ENCODE assay signal across 22 cellular contexts in genomic region chr6:158848441-158848840, GRCh38. TPM values are rescaled to one million over a fixed set of nuclear protein-coding genes. Genes with fewer than 3 reads are reported as not detected.
DNase-seq lines count a peak whose midpoint lies in the region; ATAC-seq and TF ChIP-seq lines count a peak whose summit lies in the region.
"Had no signal": no experiment of that assay in that cellular context is flagged by ENCODE, and none has a peak within 500 bp of the region (broad histone marks: within the 10 kb centered on the region; RNA-seq: fewer than 3 reads in every experiment).

No MANE protein-coding gene starts in this region.

- DNase-seq in CD4-positive, CD25-positive, alpha-beta regulatory T cell: no peak
- DNase-seq in PC-9: peak in 1 of 2 experiments; percentile 85
- peak; percentile 40 for DNase-seq in epithelial cell of esophagus (ENCODE audit: low read depth)
- no peak for DNase-seq in NOMO-1 (lab: John Stamatoyannopoulos, UW; ENCODE audit: unreplicated experiment in 2 of 2)
- DNase-seq in islet precursor cell: no peak
- DNase-seq in activated CD4-positive, alpha-beta T cell treated with anti-CD3 and anti-CD28 coated beads for 4 hours: no peak
- DNase-seq: activated naive CD8-positive, alpha-beta T cell treated with anti-CD3 and anti-CD28 coated beads, Interleukin-2, amount 50 U/mL, for 24 hours; DMS 273 treated with DMSO at 0.1 percent for 48 hours; effector CD8-positive, alpha-beta T cell; GF-D8; HCEC 1CT; KG1; NCI-H2081 treated with DMSO at 0.1 percent for 48 hours; nucleus accumbens; SJCRH30; stimulated activated CD4-positive, alpha-beta T cell treated with anti-CD3 and anti-CD28 coated beads, Interleukin-15, amount 100 ng/mL, for 24 hours; stimulated activated naive CD4-positive, alpha-beta T cell had no signal

- peak overlapping the region in 2 of 3 donors; percentile 5 to 98 for H3K27ac Mint-ChIP-seq in CD4-positive, CD25-positive, alpha-beta regulatory T cell
- H3K27ac Mint-ChIP-seq: activated naive CD8-positive, alpha-beta T cell treated with anti-CD3 and anti-CD28 coated beads, Interleukin-2, amount 50 U/mL, for 24 hours had no signal

- H3K4me1 Mint-ChIP-seq in CD4-positive, CD25-positive, alpha-beta regulatory T cell: peaks cover 14 to 26% (median 19%) of the 10 kb centered on the region in 4 donors

- no peak overlapping the region for H3K4me3 ChIP-seq in CD4-positive, CD25-positive, alpha-beta regulatory T cell (ENCODE audit: low read depth, low read length)
- no peak overlapping the region for H3K4me3 ChIP-seq in PC-9
- H3K4me3 ChIP-seq in epithelial cell of esophagus (ENCODE audit: low read length): no peak overlapping the region
- no peak overlapping the region for H3K4me3 ChIP-seq in skin epidermis
- H3K4me3 ChIP-seq: GM12878, SJCRH30 had no signal

- peaks cover 0 to 2% (median 0%) of the 10 kb centered on the region in 7 donors for H3K9me3 Mint-ChIP-seq in CD4-positive, CD25-positive, alpha-beta regulatory T cell
- H3K9me3 Mint-ChIP-seq: activated naive CD8-positive, alpha-beta T cell treated with anti-CD3 and anti-CD28 coated beads, Interleukin-2, amount 50 U/mL, for 24 hours had no signal

- intact Hi-C loops in PC-9 (cut with micrococcal nuclease; ENCODE audit: unreplicated experiment): no loop called here

- H4K20me1 ChIP-seq in PC-9 (ENCODE audit: insufficient read depth): no peaks in the 10 kb centered on the region

- H3F3A ChIP-seq in PC-9 (ENCODE audit: insufficient read depth, low read depth): peaks cover 59% of the 10 kb centered on the region

- no peak overlapping the region for H3K27ac ChIP-seq in CD4-positive, CD25-positive, alpha-beta regulatory T cell (ENCODE audit: insufficient read depth, low read length, poor library complexity, severe bottlenecking)
- peak overlapping the region; percentile 99 for H3K27ac ChIP-seq in PC-9
- peak overlapping the region in 15 of 21 experiments; percentile 1 to 90 (median 67) for H3K27ac ChIP-seq in skin epidermis
- H3K27ac ChIP-seq: SJCRH30 had no signal

- H3K4me1 ChIP-seq in CD4-positive, CD25-positive, alpha-beta regulatory T cell (ENCODE audit: control insufficient read depth, insufficient read depth, low read length, poor library complexity, severe bottlenecking): peaks cover 37% of the 10 kb centered on the region
- H3K4me1 ChIP-seq in PC-9 (replicated peaks; ENCODE audit: insufficient read depth): peaks cover 61% of the 10 kb centered on the region

- H3K9me3 ChIP-seq in CD4-positive, CD25-positive, alpha-beta regulatory T cell (ENCODE audit: control insufficient read depth in 2 of 2, low read length in 2 of 2): no peaks in the 10 kb centered on the region
- H3K9me3 ChIP-seq in PC-9 (ENCODE audit: insufficient read depth, low read depth): no peaks in the 10 kb centered on the region
- H3K9me3 ChIP-seq: SJCRH30 had no signal

- no peak for TF ChIP-seq CTCF in PC-9 (conservative IDR thresholded peaks at IDR 0.05)
- TF ChIP-seq CTCF in epithelial cell of esophagus (IDR thresholded peaks at IDR 0.05; ENCODE audit: insufficient read depth, low read depth, low read length, missing control alignments): no peak

- CTCF ChIA-PET in PC-9 (lab: Charles Lee): no interaction called here

- peaks cover 15% of the 10 kb centered on the region for H3K27me3 Mint-ChIP-seq in CD4-positive, CD25-positive, alpha-beta regulatory T cell
- H3K27me3 Mint-ChIP-seq: activated naive CD8-positive, alpha-beta T cell treated with anti-CD3 and anti-CD28 coated beads, Interleukin-2, amount 50 U/mL, for 24 hours; type B pancreatic cell had no signal

- ATAC-seq in CD4-positive, CD25-positive, alpha-beta regulatory T cell (ENCODE audit: low read depth in 2 of 2): no peak
- ATAC-seq in HG03196 (IDR thresholded peaks at IDR 0.05; ENCODE audit: unreplicated experiment): no peak
- ATAC-seq: activated CD4-positive, CD25-positive, alpha-beta regulatory T cell treated with anti-CD3 and anti-CD28 coated beads, Interleukin-2, amount 50 U/mL, for 24 hours; activated naive CD8-positive, alpha-beta T cell treated with anti-CD3 and anti-CD28 coated beads, Interleukin-2, amount 50 U/mL, for 24 hours; GM12878 had no signal

- H2AFZ ChIP-seq in PC-9: no peak overlapping the region

- BruUV-seq in PC-9 (replicated peaks; lab: Mats Ljungman, UMichigan): no TSS peak

- no peaks in the 10 kb centered on the region for H3K36me3 Mint-ChIP-seq in CD4-positive, CD25-positive, alpha-beta regulatory T cell
- H3K36me3 Mint-ChIP-seq: type B pancreatic cell had no signal

- no peaks in the 10 kb centered on the region for H3K27me3 ChIP-seq in CD4-positive, CD25-positive, alpha-beta regulatory T cell (ENCODE audit: control insufficient read depth, insufficient read depth, low read length)
- no peaks in the 10 kb centered on the region for H3K27me3 ChIP-seq in PC-9 (ENCODE audit: insufficient read depth, low read depth)
- H3K27me3 ChIP-seq: SJCRH30 had no signal

- POLR2A ChIA-PET in PC-9 (lab: Charles Lee; ENCODE audit: unreplicated experiment): interaction anchor here (0.6 kb wide), 1 partner anchor 152 kb away, joined by 4 read pairs; the partner anchor contains the start of gene RSPH3

- peaks cover 33% of the 10 kb centered on the region for H3K79me2 ChIP-seq in PC-9 (ENCODE audit: low read depth)

- peak overlapping the region; percentile 87 for H3K4me2 ChIP-seq in PC-9

- no peak overlapping the region for H3K4me3 Mint-ChIP-seq in CD4-positive, CD25-positive, alpha-beta regulatory T cell
- H3K4me3 Mint-ChIP-seq: activated naive CD8-positive, alpha-beta T cell treated with anti-CD3 and anti-CD28 coated beads, Interleukin-2, amount 50 U/mL, for 24 hours had no signal

- no peaks in the 10 kb centered on the region for H3K36me3 ChIP-seq in CD4-positive, CD25-positive, alpha-beta regulatory T cell (ENCODE audit: control insufficient read depth, insufficient read depth, low read length)
- H3K36me3 ChIP-seq in PC-9 (ENCODE audit: low read depth): no peaks in the 10 kb centered on the region
- H3K36me3 ChIP-seq: SJCRH30 had no signal

- no peaks in the 10 kb centered on the region for H3K9me2 ChIP-seq in PC-9 (ENCODE audit: insufficient read depth)

RNA-seq across cellular contexts. Expression of gene EZR, which starts 29.3 kb away (rescaled TPM):
- 559 TPM for total RNA-seq in CD4-positive, CD25-positive, alpha-beta regulatory T cell
- polyA plus RNA-seq in CD4-positive, CD25-positive, alpha-beta regulatory T cell: 100 to 1,000 TPM; 310 to 497 (median 365) TPM
- 231 and 240 TPM in 2 replicates for total RNA-seq in PC-9 (2021)
